22 cellular contexts compared by ENCODE assay signal in the genomic region with DNA sequence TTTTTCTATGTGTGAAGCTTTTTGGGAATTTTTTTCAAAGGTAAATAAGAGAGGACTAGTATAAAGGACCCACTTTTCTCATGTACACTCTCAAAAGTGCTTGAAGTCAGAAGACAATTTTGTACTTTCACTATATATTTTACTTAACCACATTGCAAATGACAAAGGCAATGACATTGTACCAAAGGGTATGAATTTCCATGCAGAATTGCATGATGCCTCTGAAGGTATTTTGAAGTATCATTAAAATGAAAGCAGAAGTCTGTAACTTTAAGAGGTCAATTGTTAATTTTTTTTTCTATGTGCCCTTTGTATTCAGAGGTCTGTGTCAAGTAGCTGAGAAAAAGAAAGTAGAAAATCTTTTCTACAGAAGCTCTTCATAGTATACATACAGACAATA.
DNase-seq lines count a peak whose midpoint lies in the region; ATAC-seq and FAIRE-seq lines count a peak whose summit lies in the region.
"Had no signal": no experiment of that assay in that cellular context is flagged by ENCODE, and none has a peak within 500 bp of the region (broad histone marks: within the 10 kb centered on the region; RNA-seq: fewer than 3 reads in every experiment).

No MANE protein-coding gene starts in this region.

- H3K27ac Mint-ChIP-seq in activated T-cell treated with anti-CD3 and anti-CD28 coated beads, Interleukin-2, amount 50 U/mL, for 24 hours = peak overlapping the region; percentile 44
- peak overlapping the region; percentile 23 for H3K27ac Mint-ChIP-seq in stimulated activated effector memory CD8-positive, alpha-beta T cell treated with anti-CD3 and anti-CD28 coated beads, Interleukin-12 subunit alpha, Interleukin-12 subunit beta, amount 100 ng/mL, for 72 hours
- H3K27ac Mint-ChIP-seq: activated naive CD4-positive, alpha-beta T cell treated with anti-CD3 and anti-CD28 coated beads, Interleukin-2, amount 50 U/mL, for 24 hours had no signal

- H3K9me3 Mint-ChIP-seq in activated T-cell treated with anti-CD3 and anti-CD28 coated beads, Interleukin-2, amount 50 U/mL, for 24 hours = no peaks in the 10 kb centered on the region
- no peaks in the 10 kb centered on the region for H3K9me3 Mint-ChIP-seq in stimulated activated effector memory CD8-positive, alpha-beta T cell treated with anti-CD3 and anti-CD28 coated beads, Interleukin-12 subunit alpha, Interleukin-12 subunit beta, amount 100 ng/mL, for 72 hours
- H3K9me3 Mint-ChIP-seq: activated naive CD4-positive, alpha-beta T cell treated with anti-CD3 and anti-CD28 coated beads, Interleukin-2, amount 50 U/mL, for 24 hours; effector memory CD8-positive, alpha-beta T cell; naive thymus-derived CD4-positive, alpha-beta T cell had no signal

- DNase-seq in activated T-cell treated with anti-CD3 and anti-CD28 coated beads, Interleukin-2, amount 50 U/mL, for 24 hours = no peak
- DNase-seq in activated T-cell treated with anti-CD3 and anti-CD28 coated beads, Interleukin-2, amount 50 U/mL, for 1 hour = no peak
- no peak for DNase-seq in GM19239 (ENCODE audit: insufficient read length, low spot score)
- no peak for DNase-seq in stimulated activated effector memory CD8-positive, alpha-beta T cell treated with anti-CD3 and anti-CD28 coated beads, Interleukin-12 subunit alpha, Interleukin-12 subunit beta, amount 100 ng/mL, for 72 hours (ENCODE audit: low spot score in 2 of 2)
- no peak for DNase-seq in NCI-H69 (lab: John Stamatoyannopoulos, UW)
- no peak for DNase-seq in dedifferentiated amniotic fluid mesenchymal stem cell (ENCODE audit: extremely low spot score)
- DNase-seq in KBM-7 = no peak
- DNase-seq: BE2C; effector memory CD8-positive, alpha-beta T cell; islet precursor cell; midbrain; naive thymus-derived CD4-positive, alpha-beta T cell; NCI-H1417; NCI-H2081 treated with DMSO at 0.1 percent for 48 hours; occipital lobe; psoas muscle; stimulated activated CD4-positive, alpha-beta T cell treated with anti-CD3 and anti-CD28 coated beads, Interleukin-15, amount 100 ng/mL, for 24 hours; upper lobe of left lung had no signal

- peak; percentile 80 for FAIRE-seq in GM19239 (lab: Jason Lieb, UNC)
- FAIRE-seq: H1 had no signal

- no peaks in the 10 kb centered on the region for H3K27me3 Mint-ChIP-seq in activated T-cell treated with anti-CD3 and anti-CD28 coated beads, Interleukin-2, amount 50 U/mL, for 24 hours
- H3K27me3 Mint-ChIP-seq: activated naive CD4-positive, alpha-beta T cell treated with anti-CD3 and anti-CD28 coated beads, Interleukin-2, amount 50 U/mL, for 24 hours; effector memory CD8-positive, alpha-beta T cell; naive thymus-derived CD4-positive, alpha-beta T cell had no signal

- in situ Hi-C loops in KBM-7 (cut with MboI; ENCODE audit: low pct_unique_long_range_greater_than_20kb, low sequenced_read_pairs) = no loop called here

- peaks cover 51% of the 10 kb centered on the region for H3K4me1 Mint-ChIP-seq in activated T-cell treated with anti-CD3 and anti-CD28 coated beads, Interleukin-2, amount 50 U/mL, for 24 hours (ENCODE audit: low read depth)
- peaks cover 39% of the 10 kb centered on the region for H3K4me1 Mint-ChIP-seq in stimulated activated effector memory CD8-positive, alpha-beta T cell treated with anti-CD3 and anti-CD28 coated beads, Interleukin-12 subunit alpha, Interleukin-12 subunit beta, amount 100 ng/mL, for 72 hours

- ATAC-seq in HG03565 (IDR thresholded peaks at IDR 0.05; ENCODE audit: unreplicated experiment) = peak; percentile 41
- no peak for ATAC-seq in stimulated activated effector memory CD8-positive, alpha-beta T cell treated with anti-CD3 and anti-CD28 coated beads, Interleukin-12 subunit alpha, Interleukin-12 subunit beta, amount 100 ng/mL, for 72 hours
- ATAC-seq: effector memory CD8-positive, alpha-beta T cell; naive thymus-derived CD4-positive, alpha-beta T cell; psoas muscle; Right ventricle myocardium inferior had no signal

- no peak overlapping the region for H3K4me3 Mint-ChIP-seq in activated T-cell treated with anti-CD3 and anti-CD28 coated beads, Interleukin-2, amount 50 U/mL, for 24 hours
- H3K4me3 Mint-ChIP-seq in stimulated activated effector memory CD8-positive, alpha-beta T cell treated with anti-CD3 and anti-CD28 coated beads, Interleukin-12 subunit alpha, Interleukin-12 subunit beta, amount 100 ng/mL, for 72 hours = no peak overlapping the region
- H3K4me3 Mint-ChIP-seq: activated naive CD4-positive, alpha-beta T cell treated with anti-CD3 and anti-CD28 coated beads, Interleukin-2, amount 50 U/mL, for 24 hours; effector memory CD8-positive, alpha-beta T cell; naive thymus-derived CD4-positive, alpha-beta T cell had no signal

- peaks cover 62% of the 10 kb centered on the region for H3K36me3 Mint-ChIP-seq in activated T-cell treated with anti-CD3 and anti-CD28 coated beads, Interleukin-2, amount 50 U/mL, for 24 hours (ENCODE audit: low read depth)
- peaks cover 81% of the 10 kb centered on the region for H3K36me3 Mint-ChIP-seq in stimulated activated effector memory CD8-positive, alpha-beta T cell treated with anti-CD3 and anti-CD28 coated beads, Interleukin-12 subunit alpha, Interleukin-12 subunit beta, amount 100 ng/mL, for 72 hours
